Comparison of ENCODE assay signal across 8 cellular contexts in the genomic region with DNA sequence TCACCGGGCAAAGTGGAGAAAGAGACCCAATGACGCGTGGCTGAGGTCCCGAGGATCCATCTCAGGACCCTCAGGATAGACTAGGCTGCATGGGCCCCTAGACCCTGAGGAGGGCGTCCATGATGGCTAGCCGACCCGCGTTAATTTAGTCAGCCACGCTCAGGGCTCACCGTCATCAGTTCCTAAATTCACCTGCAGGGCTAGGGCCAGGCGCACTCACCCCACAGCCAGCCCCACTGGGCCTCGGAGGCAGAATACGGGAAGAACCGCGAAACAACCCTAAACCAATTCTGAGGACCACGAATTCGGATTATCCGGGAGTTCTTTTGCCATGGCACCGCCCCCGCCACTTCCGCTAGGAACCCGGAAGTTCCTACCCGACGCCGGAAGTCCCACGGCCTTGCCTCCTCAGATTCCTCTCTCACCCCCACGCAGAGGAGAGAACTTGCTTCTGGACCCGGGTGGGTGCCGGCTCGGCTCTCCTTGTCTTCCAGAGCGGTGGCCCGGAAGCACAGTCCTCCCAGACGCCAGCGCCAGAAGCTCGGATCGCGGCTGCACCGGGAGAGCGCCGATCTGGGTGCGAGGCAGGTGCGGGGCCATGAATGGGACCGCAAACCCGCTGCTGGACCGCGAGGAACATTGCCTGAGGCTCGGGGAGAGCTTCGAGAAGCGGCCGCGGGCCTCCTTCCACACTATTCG. TPM values are rescaled to one million over a fixed set of nuclear protein-coding genes. Genes with fewer than 3 reads are reported as not detected.
DNase-seq lines count a peak whose midpoint lies in the region; ATAC-seq and TF ChIP-seq lines count a peak whose summit lies in the region.

A gene (plus strand): TSS at position 417 of the 699 bp plus-strand sequence. CDS start 182 bp downstream, at position 599.
A gene with protein sequence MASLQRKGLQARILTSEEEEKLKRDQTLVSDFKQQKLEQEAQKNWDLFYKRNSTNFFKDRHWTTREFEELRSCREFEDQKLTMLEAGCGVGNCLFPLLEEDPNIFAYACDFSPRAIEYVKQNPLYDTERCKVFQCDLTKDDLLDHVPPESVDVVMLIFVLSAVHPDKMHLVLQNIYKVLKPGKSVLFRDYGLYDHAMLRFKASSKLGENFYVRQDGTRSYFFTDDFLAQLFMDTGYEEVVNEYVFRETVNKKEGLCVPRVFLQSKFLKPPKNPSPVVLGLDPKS (minus strand): TSS at position 363 of the 699 bp plus-strand sequence. CDS start 1,033 bp downstream, outside the sequence.

- TF ChIP-seq CTCF in WTC11 (IDR thresholded peaks at IDR 0.05) (no peak), cardiac fibroblast (IDR thresholded peaks at IDR 0.05; ENCODE audit: low read depth, low read length) (no peak)

- DNase-seq in NCI-H2196 (lab: John Stamatoyannopoulos, UW; ENCODE audit: unreplicated experiment) (peak; percentile 62), NCI-H2196 treated with DMSO at 0.1 percent for 48 hours (lab: John Stamatoyannopoulos, UW; ENCODE audit: unreplicated experiment) (no peak), NCI-H226 (peak; percentile 81), WTC11 (ENCODE audit: low spot score) (peak; percentile 74), cardiac fibroblast (ENCODE audit: low read depth in 2 of 2) (peak; percentile 78 to 83), iris pigment epithelial cell (ENCODE audit: low read depth) (peak; percentile 70)
- DNase-seq in stimulated activated CD4-positive, alpha-beta T cell treated with anti-CD3 and anti-CD28 coated beads, Interleukin-12 subunit alpha, Interleukin-12 subunit beta, amount 100 ng/mL, for 4 hours = peak; percentile 84

- H3K27ac Mint-ChIP-seq in WTC11 = peak within 1 kb of the TSS; percentile 91

- ATAC-seq in HG03064 (IDR thresholded peaks at IDR 0.05; ENCODE audit: low read depth, unreplicated experiment) = peak; percentile 92
- peak; percentile 90 for ATAC-seq in WTC11

- CTCF ChIA-PET in WTC11 (lab: Charles Lee) = interaction anchor here (1.0 to 1.2 kb wide), 3 partner anchors 100 to 225 kb away, joined by 3 read pairs; a partner anchor contains a TSS

- H3K4me3 ChIP-seq in cardiac fibroblast (replicated peaks in 1 of 2; ENCODE audit: low read depth in 2 of 2, low read length in 2 of 2) = peak within 1 kb of the TSS; percentile 95 to 99

- peaks cover 24% of the 10 kb centered on the region for H3K4me1 Mint-ChIP-seq in WTC11

- H3K4me3 Mint-ChIP-seq in WTC11 = peak within 1 kb of the TSS; percentile 96

- POLR2A ChIA-PET in WTC11 (lab: Charles Lee) = no interaction called here

- no peaks in the 10 kb centered on the region for H3K9me3 Mint-ChIP-seq in WTC11

- H3K36me3 Mint-ChIP-seq in WTC11 = peaks cover 39% of the 10 kb centered on the region

- H3K27me3 Mint-ChIP-seq in WTC11 (ENCODE audit: low read depth) = no peaks in the 10 kb centered on the region

TF ChIP-seq in WTC11, 78 proteins besides CTCF, POLR2A, EP300 and RAD21:
- TF ChIP-seq, protein P1, sequence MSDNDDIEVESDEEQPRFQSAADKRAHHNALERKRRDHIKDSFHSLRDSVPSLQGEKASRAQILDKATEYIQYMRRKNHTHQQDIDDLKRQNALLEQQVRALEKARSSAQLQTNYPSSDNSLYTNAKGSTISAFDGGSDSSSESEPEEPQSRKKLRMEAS (CRISPR knock-in tag; IDR thresholded peaks at IDR 0.05) = peak; percentile 65; the same call in 1 of the 2 replicates
- TF ChIP-seq, protein P2, sequence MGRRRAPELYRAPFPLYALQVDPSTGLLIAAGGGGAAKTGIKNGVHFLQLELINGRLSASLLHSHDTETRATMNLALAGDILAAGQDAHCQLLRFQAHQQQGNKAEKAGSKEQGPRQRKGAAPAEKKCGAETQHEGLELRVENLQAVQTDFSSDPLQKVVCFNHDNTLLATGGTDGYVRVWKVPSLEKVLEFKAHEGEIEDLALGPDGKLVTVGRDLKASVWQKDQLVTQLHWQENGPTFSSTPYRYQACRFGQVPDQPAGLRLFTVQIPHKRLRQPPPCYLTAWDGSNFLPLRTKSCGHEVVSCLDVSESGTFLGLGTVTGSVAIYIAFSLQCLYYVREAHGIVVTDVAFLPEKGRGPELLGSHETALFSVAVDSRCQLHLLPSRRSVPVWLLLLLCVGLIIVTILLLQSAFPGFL (CRISPR knock-in tag; IDR thresholded peaks at IDR 0.05; ENCODE audit: borderline replicate concordance) = no peak
- TF ChIP-seq SMAD4 (CRISPR knock-in tag; IDR thresholded peaks at IDR 0.05) (no peak), TEAD1 (CRISPR knock-in tag; IDR thresholded peaks at IDR 0.05) (0 out of 2 replicates have a peak, but pooled peaks have one; percentile 42), TEAD4 (CRISPR knock-in tag; IDR thresholded peaks at IDR 0.05) (0 out of 2 replicates have a peak, but pooled peaks have one; percentile 5), KAT7 (CRISPR knock-in tag; IDR thresholded peaks at IDR 0.05; ENCODE audit: borderline replicate concordance) (peak; percentile 97), NR1H2 (CRISPR knock-in tag; IDR thresholded peaks at IDR 0.05) (no peak), GABPB1 (CRISPR knock-in tag; IDR thresholded peaks at IDR 0.05) (peak; percentile 81), FOXK1 (CRISPR knock-in tag; IDR thresholded peaks at IDR 0.05) (0 out of 2 replicates have a peak, but pooled peaks have one; percentile 45), CREB1 (CRISPR knock-in tag; IDR thresholded peaks at IDR 0.05) (0 out of 2 replicates have a peak, but pooled peaks have one; percentile 45), JUN (CRISPR knock-in tag; IDR thresholded peaks at IDR 0.05) (peak; percentile 3; the same call in 1 of the 2 replicates), ZNF232 (CRISPR knock-in tag; IDR thresholded peaks at IDR 0.05) (no peak), FOXP1 (CRISPR knock-in tag; IDR thresholded peaks at IDR 0.05; ENCODE audit: borderline replicate concordance) (peak; percentile 65; the same call in 1 of the 2 replicates)
- TF ChIP-seq, protein P3, sequence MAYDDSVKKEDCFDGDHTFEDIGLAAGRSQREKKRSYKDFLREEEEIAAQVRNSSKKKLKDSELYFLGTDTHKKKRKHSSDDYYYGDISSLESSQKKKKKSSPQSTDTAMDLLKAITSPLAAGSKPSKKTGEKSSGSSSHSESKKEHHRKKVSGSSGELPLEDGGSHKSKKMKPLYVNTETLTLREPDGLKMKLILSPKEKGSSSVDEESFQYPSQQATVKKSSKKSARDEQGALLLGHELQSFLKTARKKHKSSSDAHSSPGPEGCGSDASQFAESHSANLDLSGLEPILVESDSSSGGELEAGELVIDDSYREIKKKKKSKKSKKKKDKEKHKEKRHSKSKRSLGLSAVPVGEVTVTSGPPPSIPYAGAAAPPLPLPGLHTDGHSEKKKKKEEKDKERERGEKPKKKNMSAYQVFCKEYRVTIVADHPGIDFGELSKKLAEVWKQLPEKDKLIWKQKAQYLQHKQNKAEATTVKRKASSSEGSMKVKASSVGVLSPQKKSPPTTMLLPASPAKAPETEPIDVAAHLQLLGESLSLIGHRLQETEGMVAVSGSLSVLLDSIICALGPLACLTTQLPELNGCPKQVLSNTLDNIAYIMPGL (CRISPR knock-in tag; IDR thresholded peaks at IDR 0.05) = 0 out of 2 replicates have a peak, but pooled peaks have one; percentile 25
- TF ChIP-seq, protein P4, sequence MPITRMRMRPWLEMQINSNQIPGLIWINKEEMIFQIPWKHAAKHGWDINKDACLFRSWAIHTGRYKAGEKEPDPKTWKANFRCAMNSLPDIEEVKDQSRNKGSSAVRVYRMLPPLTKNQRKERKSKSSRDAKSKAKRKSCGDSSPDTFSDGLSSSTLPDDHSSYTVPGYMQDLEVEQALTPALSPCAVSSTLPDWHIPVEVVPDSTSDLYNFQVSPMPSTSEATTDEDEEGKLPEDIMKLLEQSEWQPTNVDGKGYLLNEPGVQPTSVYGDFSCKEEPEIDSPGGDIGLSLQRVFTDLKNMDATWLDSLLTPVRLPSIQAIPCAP (CRISPR knock-in tag; IDR thresholded peaks at IDR 0.05) = 0 out of 2 replicates have a peak, but pooled peaks have one; percentile 39
- TF ChIP-seq, protein P5, sequence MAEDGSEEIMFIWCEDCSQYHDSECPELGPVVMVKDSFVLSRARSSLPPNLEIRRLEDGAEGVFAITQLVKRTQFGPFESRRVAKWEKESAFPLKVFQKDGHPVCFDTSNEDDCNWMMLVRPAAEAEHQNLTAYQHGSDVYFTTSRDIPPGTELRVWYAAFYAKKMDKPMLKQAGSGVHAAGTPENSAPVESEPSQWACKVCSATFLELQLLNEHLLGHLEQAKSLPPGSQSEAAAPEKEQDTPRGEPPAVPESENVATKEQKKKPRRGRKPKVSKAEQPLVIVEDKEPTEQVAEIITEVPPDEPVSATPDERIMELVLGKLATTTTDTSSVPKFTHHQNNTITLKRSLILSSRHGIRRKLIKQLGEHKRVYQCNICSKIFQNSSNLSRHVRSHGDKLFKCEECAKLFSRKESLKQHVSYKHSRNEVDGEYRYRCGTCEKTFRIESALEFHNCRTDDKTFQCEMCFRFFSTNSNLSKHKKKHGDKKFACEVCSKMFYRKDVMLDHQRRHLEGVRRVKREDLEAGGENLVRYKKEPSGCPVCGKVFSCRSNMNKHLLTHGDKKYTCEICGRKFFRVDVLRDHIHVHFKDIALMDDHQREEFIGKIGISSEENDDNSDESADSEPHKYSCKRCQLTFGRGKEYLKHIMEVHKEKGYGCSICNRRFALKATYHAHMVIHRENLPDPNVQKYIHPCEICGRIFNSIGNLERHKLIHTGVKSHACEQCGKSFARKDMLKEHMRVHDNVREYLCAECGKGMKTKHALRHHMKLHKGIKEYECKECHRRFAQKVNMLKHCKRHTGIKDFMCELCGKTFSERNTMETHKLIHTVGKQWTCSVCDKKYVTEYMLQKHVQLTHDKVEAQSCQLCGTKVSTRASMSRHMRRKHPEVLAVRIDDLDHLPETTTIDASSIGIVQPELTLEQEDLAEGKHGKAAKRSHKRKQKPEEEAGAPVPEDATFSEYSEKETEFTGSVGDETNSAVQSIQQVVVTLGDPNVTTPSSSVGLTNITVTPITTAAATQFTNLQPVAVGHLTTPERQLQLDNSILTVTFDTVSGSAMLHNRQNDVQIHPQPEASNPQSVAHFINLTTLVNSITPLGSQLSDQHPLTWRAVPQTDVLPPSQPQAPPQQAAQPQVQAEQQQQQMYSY (CRISPR knock-in tag; IDR thresholded peaks at IDR 0.05) = no peak
- TF ChIP-seq, protein P6, sequence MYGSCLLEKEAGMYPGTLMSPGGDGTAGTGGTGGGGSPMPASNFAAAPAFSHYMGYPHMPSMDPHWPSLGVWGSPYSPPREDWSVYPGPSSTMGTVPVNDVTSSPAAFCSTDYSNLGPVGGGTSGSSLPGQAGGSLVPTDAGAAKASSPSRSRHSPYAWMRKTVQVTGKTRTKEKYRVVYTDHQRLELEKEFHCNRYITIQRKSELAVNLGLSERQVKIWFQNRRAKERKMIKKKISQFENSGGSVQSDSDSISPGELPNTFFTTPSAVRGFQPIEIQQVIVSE (CRISPR knock-in tag; IDR thresholded peaks at IDR 0.05; ENCODE audit: borderline replicate concordance) = no peak

RNA-seq across cellular contexts. Expression of the first gene that starts in this region (rescaled TPM):
- 23.9 to 26.1 TPM (median 25.4 TPM) in 3 replicates for total RNA-seq in WTC11 (2021)

RNA-seq across cellular contexts. Expression of the second gene that starts in this region (rescaled TPM):
- total RNA-seq in WTC11 (2021) = 13.7 to 18.2 TPM (median 17.5 TPM) in 3 replicates
